ENCODE assay signal across 22 cellular contexts in the genomic region with DNA sequence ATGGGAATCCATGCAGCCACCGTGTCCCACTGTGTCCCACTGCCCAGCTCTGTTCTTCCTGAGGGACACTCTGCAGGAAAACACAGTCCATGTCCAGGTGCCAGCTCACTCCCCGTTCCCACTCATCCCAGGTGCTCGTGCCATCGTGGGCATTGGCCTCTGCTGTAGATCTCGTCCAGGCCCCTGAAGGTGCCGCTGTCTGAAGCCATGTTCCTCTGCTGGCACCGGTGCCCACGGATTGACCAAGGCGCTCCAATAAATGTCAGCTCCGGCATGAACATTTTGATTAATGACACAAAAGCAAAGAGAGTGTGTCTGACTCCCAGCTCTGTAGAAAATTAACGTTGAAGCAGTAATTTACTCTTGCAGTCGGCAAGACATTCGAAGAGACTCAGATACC.
DNase-seq lines count a peak whose midpoint lies in the region; ATAC-seq, FAIRE-seq and TF ChIP-seq lines count a peak whose summit lies in the region.
"Had no signal": no experiment of that assay in that cellular context is flagged by ENCODE, and none has a peak within 500 bp of the region (broad histone marks: within the 10 kb centered on the region; RNA-seq: fewer than 3 reads in every experiment).

No MANE protein-coding gene starts in this region.

- H3K4me3 ChIP-seq in body of pancreas (no peak overlapping the region), pancreas (no peak overlapping the region), ascending aorta (no peak overlapping the region)
- H3K4me3 ChIP-seq: GM23338 had no signal

- H3K27ac ChIP-seq in body of pancreas: no peak overlapping the region
- no peak overlapping the region for H3K27ac ChIP-seq in pancreas
- no peak overlapping the region for H3K27ac ChIP-seq in ascending aorta
- H3K27ac ChIP-seq: KMS-11, RWPE1 had no signal

- intact Hi-C loops in body of pancreas (cut with DNase I) (no loop called here), pancreas (cut with DNase I) (no loop called here), ascending aorta (cut with DNase I) (no loop called here)

- H3K4me1 ChIP-seq in body of pancreas: peaks cover 21% of the 10 kb centered on the region
- H3K4me1 ChIP-seq in pancreas: no peaks in the 10 kb centered on the region
- H3K4me1 ChIP-seq in ascending aorta: no peaks in the 10 kb centered on the region
- H3K4me1 ChIP-seq: BE2C had no signal

- TF ChIP-seq CTCF in body of pancreas (IDR thresholded peaks at IDR 0.05) (no peak), pancreas (IDR thresholded peaks at IDR 0.05) (no peak), ascending aorta (IDR thresholded peaks at IDR 0.05) (no peak)

- ATAC-seq in body of pancreas (peak; percentile 72), pancreas (peak; percentile 55 to 89 (median 72)), HG03378 (IDR thresholded peaks at IDR 0.05; ENCODE audit: unreplicated experiment) (no peak), HG03520 (IDR thresholded peaks at IDR 0.05; ENCODE audit: unreplicated experiment) (no peak)
- ATAC-seq: GM23338 had no signal

- H3K27me3 ChIP-seq in body of pancreas (peaks cover 0 to 3% of the 10 kb centered on the region in 2 donors), pancreas (peaks cover 0 to 8% (median 0%) of the 10 kb centered on the region in 4 donors), ascending aorta (no peaks in the 10 kb centered on the region)

- FAIRE-seq in pancreas (lab: Jason Lieb, UNC): no peak
- FAIRE-seq: GM12891 had no signal

- no peak for TF ChIP-seq POLR2A in body of pancreas (IDR thresholded peaks at IDR 0.05)

- H3K9me3 ChIP-seq in body of pancreas: no peaks in the 10 kb centered on the region
- H3K9me3 ChIP-seq in pancreas: no peaks in the 10 kb centered on the region
- H3K9me3 ChIP-seq in ascending aorta: no peaks in the 10 kb centered on the region
- H3K9me3 ChIP-seq: BE2C, SK-N-SH had no signal

- DNase-seq in activated effector memory CD4-positive, alpha-beta T cell treated with anti-CD3 and anti-CD28 coated beads, Interleukin-2, amount 50 U/mL, for 16 hours: peak; percentile 33
- no peak for DNase-seq in activated effector memory CD4-positive, alpha-beta T cell treated with Interleukin-2 at 50 U/mL for 16 hours
- DNase-seq in body of pancreas (peak in 3 of 4 donors; percentile 32 to 50 (median 36)), pancreas (peak in 3 of 6 donors; percentile 19 to 46 (median 39)), ascending aorta (ENCODE audit: low spot score in 2 of 2) (no peak)
- DNase-seq in activated CD4-positive, alpha-beta T cell treated with anti-CD3 and anti-CD28 coated beads, Interleukin-2, amount 50 U/mL, for 4 hours: no peak
- DNase-seq: BE2C; HCEC 1CT; IMR-90; NCI-H1092 treated with DMSO at 0.1 percent for 48 hours; NCI-H1694 treated with DMSO at 0.1 percent for 48 hours; NCI-H2081 treated with DMSO at 0.1 percent for 48 hours; NCI-H2171 treated with DMSO at 0.1 percent for 48 hours; NK-92 treated with Interleukin-12 subunit alpha and Interleukin-12 subunit beta, amount 100 ng/mL, for 24 hours; SHP77 treated with DMSO at 0.1 percent for 48 hours; SK-N-SH had no signal

- 15 to 18% methylated on average over 13 of the region's 13 CpGs for WGBS in body of pancreas, 2 donors
- 13 to 16% methylated on average over 13 of the region's 13 CpGs for WGBS in pancreas, 2 donors

- H3K36me3 ChIP-seq in body of pancreas (replicated peaks in 1 of 2; ENCODE audit: insufficient read depth in 1 of 2, low read depth in 2 of 2): no peaks in the 10 kb centered on the region
- no peaks in the 10 kb centered on the region for H3K36me3 ChIP-seq in pancreas
- H3K36me3 ChIP-seq in ascending aorta: no peaks in the 10 kb centered on the region
- H3K36me3 ChIP-seq: BE2C had no signal

Comparison
In these comparisons a context has a peak if more than half of its experiments do, and no peak if none do; other contexts are left out.
1. DNase-seq: peak in activated effector memory CD4-positive, alpha-beta T cell treated with anti-CD3 and anti-CD28 coated beads, Interleukin-2, amount 50 U/mL, for 16 hours (single experiment) and body of pancreas (3 of 4); none in activated effector memory CD4-positive, alpha-beta T cell treated with Interleukin-2 at 50 U/mL for 16 hours (single experiment), ascending aorta (0 of 2) and activated CD4-positive, alpha-beta T cell treated with anti-CD3 and anti-CD28 coated beads, Interleukin-2, amount 50 U/mL, for 4 hours (0 of 2).
2. ATAC-seq: peak in body of pancreas (single experiment) and pancreas (4 of 4); none in HG03378 (single experiment) and HG03520 (single experiment).